15 cellular contexts compared by ENCODE assay signal in the genomic region with DNA sequence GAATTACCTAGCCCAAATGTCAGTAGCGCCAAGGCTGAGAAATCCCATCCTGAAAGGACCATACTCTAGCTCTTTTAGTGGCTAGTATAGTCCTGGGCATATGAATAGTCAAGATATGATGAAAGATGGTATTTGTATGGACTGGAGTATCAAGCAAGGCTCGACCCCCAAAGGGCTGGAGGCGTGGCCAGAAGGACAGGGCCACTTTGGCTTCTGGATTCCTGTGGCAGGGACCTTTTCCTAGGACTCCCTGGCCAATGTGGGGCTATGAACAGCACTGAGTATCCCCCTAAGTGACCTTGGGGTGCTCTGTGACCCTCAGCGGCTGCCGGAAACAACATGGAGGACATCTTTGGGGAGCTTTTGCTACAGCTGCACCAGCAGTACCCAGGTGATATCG.
"Had no signal": no experiment of that assay in that cellular context is flagged by ENCODE, and none has a peak within 500 bp of the region (broad histone marks: within the 10 kb centered on the region; RNA-seq: fewer than 3 reads in every experiment).

No MANE protein-coding gene starts in this region.

- H3K9me3 ChIP-seq: ascending aorta, colonic mucosa, ovary, psoas muscle, thyroid gland had no signal

- ATAC-seq: psoas muscle, sciatic nerve, SK-N-SH treated with all-trans-retinoic acid at 6 μM for 48 hours had no signal

- H3K27ac ChIP-seq: ascending aorta, colonic mucosa, ovary, psoas muscle, thyroid gland, VCaP had no signal

- H3K27me3 ChIP-seq: ascending aorta, colonic mucosa, ovary, thyroid gland had no signal

- H3K36me3 ChIP-seq: colonic mucosa, ovary had no signal

- H3K4me1 ChIP-seq: ascending aorta had no signal

- DNase-seq: activated CD4-positive, alpha-beta T cell treated with anti-CD3 and anti-CD28 coated beads, Interleukin-2, amount 50 U/mL, for 4 hours; activated CD4-positive, CD25-positive, alpha-beta regulatory T cell treated with anti-CD3 and anti-CD28 coated beads, Interleukin-2, amount 50 U/mL, for 72 hours; activated effector memory CD4-positive, alpha-beta T cell treated with Interleukin-2 at 50 U/mL for 16 hours; activated T-cell treated with anti-CD3 and anti-CD28 coated beads, Interleukin-2, amount 50 U/mL, for 1 hour; colonic mucosa; foreskin melanocyte; stimulated activated naive CD4-positive, alpha-beta T cell; thyroid gland had no signal

- H3K4me3 ChIP-seq: ascending aorta, colonic mucosa, lung, ovary, psoas muscle, thyroid gland had no signal
